1 cellular context compared by ENCODE assay signal in the genomic region with DNA sequence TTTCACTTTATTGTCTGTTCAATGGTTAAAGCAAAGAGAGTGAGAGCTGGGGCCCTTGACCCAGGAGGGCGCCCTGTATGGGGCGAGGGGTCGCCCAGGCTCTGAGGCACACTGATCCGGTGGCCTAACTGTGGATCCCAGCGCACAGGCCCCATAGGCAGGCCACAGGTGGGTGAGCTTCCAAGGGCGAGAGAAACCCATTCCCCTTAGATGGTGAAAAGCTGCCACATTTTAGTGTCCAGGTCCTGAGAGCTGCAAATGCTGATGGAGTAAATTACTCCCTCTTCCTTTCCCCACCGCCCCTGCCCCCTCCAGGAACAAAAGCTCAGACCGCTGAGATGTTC.
TF ChIP-seq lines count a peak whose summit lies in the region.

No MANE protein-coding gene starts in this region.

TF ChIP-seq in IMR-90, 13 proteins besides CTCF, POLR2A, EP300 and RAD21:
- TF ChIP-seq NFE2L2 (IDR thresholded peaks at IDR 0.05; ENCODE audit: low read depth, low read length) (no peak), MXI1 (IDR thresholded peaks at IDR 0.05; ENCODE audit: borderline replicate concordance, low read depth, low read length) (no peak)
